Comparison of ENCODE assay signal across 11 cellular contexts in the genomic region with DNA sequence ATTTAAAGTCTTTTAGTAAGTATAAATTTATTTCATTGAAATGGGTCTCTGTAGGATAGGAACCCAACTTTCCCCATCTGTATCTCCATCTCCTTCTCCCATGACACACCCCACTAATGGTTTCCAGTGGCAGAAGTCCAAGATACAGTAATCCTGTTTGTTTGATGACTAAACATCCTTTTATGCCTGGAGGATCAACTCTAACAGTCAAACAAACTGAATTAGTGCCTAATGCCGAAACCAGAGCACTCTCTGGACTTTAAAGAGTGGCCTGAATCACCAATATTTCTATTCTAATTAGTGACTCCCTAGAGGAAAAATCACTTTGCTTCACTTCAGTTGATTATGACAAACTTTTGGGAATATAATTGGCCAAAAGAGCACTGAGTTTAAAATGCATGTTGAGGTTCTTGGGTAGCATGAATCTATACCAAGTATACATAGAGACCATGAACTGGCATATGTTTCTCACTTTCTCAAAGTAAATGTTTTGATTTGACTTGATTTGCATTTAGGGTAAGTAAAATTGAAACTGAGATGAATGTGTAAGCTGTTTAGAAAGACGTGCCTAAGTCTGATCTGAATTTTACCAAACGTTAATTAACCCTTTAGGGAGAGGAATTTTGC.
DNase-seq lines count a peak whose midpoint lies in the region; TF ChIP-seq lines count a peak whose summit lies in the region.
"Had no signal": no experiment of that assay in that cellular context is flagged by ENCODE, and none has a peak within 500 bp of the region (broad histone marks: within the 10 kb centered on the region; RNA-seq: fewer than 3 reads in every experiment).

No MANE protein-coding gene starts in this region.

- H3K4me1 ChIP-seq in right atrium auricular region = no peaks in the 10 kb centered on the region

- H3K27me3 Mint-ChIP-seq in immature natural killer cell (ENCODE audit: low read depth in 3 of 3) = peaks cover 0 to 5% (median 0%) of the 10 kb centered on the region in 3 donors
- H3K27me3 Mint-ChIP-seq: activated CD4-positive, alpha-beta T cell treated with anti-CD3 and anti-CD28 coated beads, Interleukin-2, amount 10 ng/mL, durations not matched to agents 7 days and 5 days had no signal

- no peaks in the 10 kb centered on the region for H3K9me3 ChIP-seq in right atrium auricular region

- H3K27ac ChIP-seq in right atrium auricular region = no peak overlapping the region

- H3K36me3 Mint-ChIP-seq in immature natural killer cell = no peaks in the 10 kb centered on the region

- DNase-seq in EH (ENCODE audit: low read depth) = peak; percentile 91
- peak; percentile 71 for DNase-seq in NCI-H2029 (lab: John Stamatoyannopoulos, UW)
- peak; percentile 86 for DNase-seq in astrocyte of the hippocampus (ENCODE audit: low read depth, low spot score)
- DNase-seq in non-pigmented ciliary epithelial cell (ENCODE audit: low read depth) = peak; percentile 77
- no peak for DNase-seq in right atrium auricular region (ENCODE audit: low spot score)
- DNase-seq in activated T-cell treated with anti-CD3 and anti-CD28 coated beads, Interleukin-2, amount 50 U/mL, for 48 hours = no peak
- no peak for DNase-seq in immature natural killer cell
- DNase-seq in SKM-1 treated with dmso at 0.1 percent for 144 hours (lab: John Stamatoyannopoulos, UW; ENCODE audit: unreplicated experiment) = no peak
- DNase-seq: activated CD4-positive, alpha-beta T cell treated with anti-CD3 and anti-CD28 coated beads, Interleukin-2, amount 10 ng/mL, durations not matched to agents 7 days and 5 days; hippocampal formation; nucleus accumbens had no signal

- no peak overlapping the region for H3K4me3 Mint-ChIP-seq in immature natural killer cell
- H3K4me3 Mint-ChIP-seq: activated CD4-positive, alpha-beta T cell treated with anti-CD3 and anti-CD28 coated beads, Interleukin-2, amount 10 ng/mL, durations not matched to agents 7 days and 5 days had no signal

- no peaks in the 10 kb centered on the region for H3K27me3 ChIP-seq in right atrium auricular region

- H3K36me3 ChIP-seq in right atrium auricular region = no peaks in the 10 kb centered on the region

- no peaks in the 10 kb centered on the region for H3K4me1 Mint-ChIP-seq in immature natural killer cell
- H3K4me1 Mint-ChIP-seq: activated CD4-positive, alpha-beta T cell treated with anti-CD3 and anti-CD28 coated beads, Interleukin-2, amount 10 ng/mL, durations not matched to agents 7 days and 5 days had no signal

- TF ChIP-seq CTCF in right atrium auricular region (IDR thresholded peaks at IDR 0.05) = no peak

- peaks cover 8 to 26% (median 12%) of the 10 kb centered on the region in 6 donors for H3K9me3 Mint-ChIP-seq in immature natural killer cell

- no peak overlapping the region for H3K4me3 ChIP-seq in right atrium auricular region

- H3K27ac Mint-ChIP-seq in immature natural killer cell = no peak overlapping the region
- H3K27ac Mint-ChIP-seq: activated CD4-positive, alpha-beta T cell treated with anti-CD3 and anti-CD28 coated beads, Interleukin-2, amount 10 ng/mL, durations not matched to agents 7 days and 5 days had no signal

Comparison
In these comparisons a context has a peak if more than half of its experiments do, and no peak if none do; other contexts are left out.
1. DNase-seq: peak in EH (single experiment), NCI-H2029 (single experiment), astrocyte of the hippocampus (single experiment) and non-pigmented ciliary epithelial cell (single experiment); none in right atrium auricular region (single experiment), activated T-cell treated with anti-CD3 and anti-CD28 coated beads, Interleukin-2, amount 50 U/mL, for 48 hours (0 of 2), immature natural killer cell (0 of 3) and SKM-1 treated with dmso at 0.1 percent for 144 hours (single experiment).